ENCODE assay signal across 30 cellular contexts in the genomic region with DNA sequence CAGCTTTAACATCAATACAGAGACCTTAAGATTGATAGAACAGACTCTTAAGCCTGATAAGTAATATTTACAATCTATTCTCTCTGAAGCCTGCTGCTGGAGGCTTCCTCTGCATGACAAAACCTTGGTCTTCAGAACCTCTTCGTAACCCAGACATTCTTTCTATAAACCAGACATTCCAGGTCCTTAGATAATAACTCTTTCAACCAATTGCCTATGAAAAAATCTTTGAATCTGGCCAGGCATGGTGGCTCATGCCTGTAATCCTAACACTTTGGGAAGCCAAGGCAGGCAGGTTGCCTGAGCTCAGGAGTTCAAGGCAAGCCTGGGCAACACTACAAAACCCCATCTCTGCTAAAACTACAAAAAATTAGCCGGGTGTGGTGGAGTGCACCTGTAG.
DNase-seq lines count a peak whose midpoint lies in the region; ATAC-seq, FAIRE-seq and TF ChIP-seq lines count a peak whose summit lies in the region.
"Had no signal": no experiment of that assay in that cellular context is flagged by ENCODE, and none has a peak within 500 bp of the region (broad histone marks: within the 10 kb centered on the region; RNA-seq: fewer than 3 reads in every experiment).

No MANE protein-coding gene starts in this region.

- H3F3A ChIP-seq in GM23248 (ENCODE audit: insufficient read depth) (peaks cover 34% of the 10 kb centered on the region), smooth muscle cell (ENCODE audit: low read depth) (peaks cover 32% of the 10 kb centered on the region)

- intact Hi-C loops in activated CD4-positive, alpha-beta T cell treated with anti-CD3 and anti-CD28 coated beads, Interleukin-2, amount 10 ng/mL, durations not matched to agents 24 days and 14 days (cut with micrococcal nuclease) = loop anchor here (10.0 kb wide), 1 partner anchor 408 kb away; no protein-coding TSS in a partner anchor

- H2AFZ ChIP-seq in GM23248 (no peak overlapping the region), astrocyte (ENCODE audit: low read depth, low read length) (no peak overlapping the region), smooth muscle cell (ENCODE audit: low read depth) (no peak overlapping the region)

- peak overlapping the region; percentile 96 for H3K27ac Mint-ChIP-seq in astrocyte (ENCODE audit: unreplicated experiment)
- H3K27ac Mint-ChIP-seq in glutamatergic neuron (ENCODE audit: unreplicated experiment) = peak overlapping the region; percentile 90
- H3K27ac Mint-ChIP-seq in activated CD4-positive, alpha-beta T cell treated with anti-CD3 and anti-CD28 coated beads, Interleukin-2, amount 10 ng/mL, durations not matched to agents 24 days and 14 days = no peak overlapping the region
- H3K27ac Mint-ChIP-seq: B cell; CD8-positive, alpha-beta T cell had no signal

- H3K4me3 ChIP-seq in GM23248 (no peak overlapping the region), astrocyte (ENCODE audit: insufficient read depth, low read depth, low read length) (no peak overlapping the region), smooth muscle cell (no peak overlapping the region)
- H3K4me3 ChIP-seq: HAP-1, Peyer's patch had no signal

- peak; percentile 29 for DNase-seq in GM23248
- peak; percentile 91 for DNase-seq in astrocyte (ENCODE audit: low read depth)
- DNase-seq in glutamatergic neuron = no peak
- DNase-seq in smooth muscle cell (lab: John Stamatoyannopoulos, UW; ENCODE audit: unreplicated experiment) = no peak
- DNase-seq in activated CD4-positive, alpha-beta T cell treated with anti-CD3 and anti-CD28 coated beads, Interleukin-2, amount 10 ng/mL, durations not matched to agents 24 days and 14 days = no peak
- no peak for DNase-seq in glomerular visceral epithelial cell (ENCODE audit: extremely low spot score)
- no peak for DNase-seq in ecto neural progenitor cell (ENCODE audit: low spot score)
- DNase-seq: Caco-2; CD8-positive, alpha-beta T cell; DMS79 treated with DMSO at 0.1 percent for 48 hours; GOT3; NCI-H1048; NCI-H1417 treated with DMSO at 0.1 percent for 48 hours; NCI-H187; NCI-H2081 treated with DMSO at 0.1 percent for 48 hours; NCI-H2171; NCI-H226; NCI-H510A; NCI-H69; OCI-M1; Peyer's patch; SIG-M5; SK-N-SH; SW 1271 had no signal

- no peak overlapping the region for H3K4me2 ChIP-seq in GM23248 (ENCODE audit: unreplicated experiment)
- H3K4me2 ChIP-seq in astrocyte (ENCODE audit: low read length) = no peak overlapping the region
- H3K4me2 ChIP-seq in smooth muscle cell = no peak overlapping the region
- H3K4me2 ChIP-seq: SK-N-SH had no signal

- H3K36me3 ChIP-seq in GM23248 (ENCODE audit: low read depth) = no peaks in the 10 kb centered on the region
- no peaks in the 10 kb centered on the region for H3K36me3 ChIP-seq in astrocyte (ENCODE audit: insufficient read depth, low read length)
- H3K36me3 ChIP-seq in smooth muscle cell (ENCODE audit: low read depth) = no peaks in the 10 kb centered on the region
- H3K36me3 ChIP-seq: HAP-1, Peyer's patch had no signal

- H3K9me3 ChIP-seq in GM23248 (ENCODE audit: low read depth) = no peaks in the 10 kb centered on the region
- H3K9me3 ChIP-seq in astrocyte (ENCODE audit: insufficient read depth, low read depth, low read length) = no peaks in the 10 kb centered on the region
- H3K9me3 ChIP-seq in smooth muscle cell (replicated peaks; ENCODE audit: low read depth) = no peaks in the 10 kb centered on the region
- H3K9me3 ChIP-seq: Caco-2, HAP-1, Peyer's patch, SK-N-SH had no signal

- no peaks in the 10 kb centered on the region for H3K9me2 ChIP-seq in GM23248 (ENCODE audit: insufficient read depth)
- H3K9me2 ChIP-seq: SK-N-SH had no signal

- 89% methylated on average over 2 of the region's 2 CpGs for WGBS in GM23248 (ENCODE audit: low coverage in 1 of 2, low lambda C conversion rate in 2 of 2, missing lambda C conversion rate in 2 of 2), 2 experiments
- 53% methylated on average over 2 of the region's 2 CpGs for WGBS in smooth muscle cell (ENCODE audit: low lambda C conversion rate)

- H3K27me3 Mint-ChIP-seq in astrocyte (ENCODE audit: low read depth, unreplicated experiment) = no peaks in the 10 kb centered on the region
- H3K27me3 Mint-ChIP-seq in glutamatergic neuron (ENCODE audit: unreplicated experiment) = peaks cover 12% of the 10 kb centered on the region
- peaks cover 7% of the 10 kb centered on the region for H3K27me3 Mint-ChIP-seq in activated CD4-positive, alpha-beta T cell treated with anti-CD3 and anti-CD28 coated beads, Interleukin-2, amount 10 ng/mL, durations not matched to agents 24 days and 14 days

- H3K79me2 ChIP-seq in GM23248 (ENCODE audit: insufficient read depth) (no peaks in the 10 kb centered on the region), astrocyte (ENCODE audit: insufficient read depth, low read length) (no peaks in the 10 kb centered on the region), smooth muscle cell (ENCODE audit: low read depth) (no peaks in the 10 kb centered on the region)

- H3K36me3 Mint-ChIP-seq in astrocyte (ENCODE audit: low read depth, unreplicated experiment) (no peaks in the 10 kb centered on the region), glutamatergic neuron (ENCODE audit: unreplicated experiment) (peaks cover 7% of the 10 kb centered on the region)
- no peaks in the 10 kb centered on the region for H3K36me3 Mint-ChIP-seq in activated CD4-positive, alpha-beta T cell treated with anti-CD3 and anti-CD28 coated beads, Interleukin-2, amount 10 ng/mL, durations not matched to agents 24 days and 14 days (ENCODE audit: low read depth)
- H3K36me3 Mint-ChIP-seq: CD8-positive, alpha-beta T cell had no signal

- H3K4me1 ChIP-seq in GM23248 (ENCODE audit: insufficient read depth) (peaks cover 57% of the 10 kb centered on the region), astrocyte (ENCODE audit: insufficient read depth, low read length) (peaks cover 46% of the 10 kb centered on the region), smooth muscle cell (ENCODE audit: low read depth) (peaks cover 14% of the 10 kb centered on the region)
- H3K4me1 ChIP-seq: HAP-1, Peyer's patch had no signal

- H3K9me3 Mint-ChIP-seq in astrocyte (ENCODE audit: unreplicated experiment) (no peaks in the 10 kb centered on the region), glutamatergic neuron (ENCODE audit: unreplicated experiment) (peaks cover 2% of the 10 kb centered on the region)
- no peaks in the 10 kb centered on the region for H3K9me3 Mint-ChIP-seq in activated CD4-positive, alpha-beta T cell treated with anti-CD3 and anti-CD28 coated beads, Interleukin-2, amount 10 ng/mL, durations not matched to agents 24 days and 14 days
- H3K9me3 Mint-ChIP-seq: CD8-positive, alpha-beta T cell had no signal

- H4K20me1 ChIP-seq in GM23248 (ENCODE audit: insufficient read depth) (no peaks in the 10 kb centered on the region), astrocyte (ENCODE audit: insufficient read depth, low read length) (no peaks in the 10 kb centered on the region), smooth muscle cell (ENCODE audit: low read depth) (no peaks in the 10 kb centered on the region)

- H3K4me3 Mint-ChIP-seq in astrocyte (ENCODE audit: unreplicated experiment) (no peak overlapping the region), glutamatergic neuron (ENCODE audit: unreplicated experiment) (no peak overlapping the region)
- no peak overlapping the region for H3K4me3 Mint-ChIP-seq in activated CD4-positive, alpha-beta T cell treated with anti-CD3 and anti-CD28 coated beads, Interleukin-2, amount 10 ng/mL, durations not matched to agents 24 days and 14 days
- H3K4me3 Mint-ChIP-seq: B cell; CD8-positive, alpha-beta T cell had no signal

- no peak for TF ChIP-seq CTCF in astrocyte (IDR thresholded peaks at IDR 0.05; ENCODE audit: insufficient read depth, low read depth, low read length)
- no peak for TF ChIP-seq CTCF in glutamatergic neuron (IDR thresholded peaks at IDR 0.05; ENCODE audit: partially characterized antibody, unreplicated experiment)
- TF ChIP-seq CTCF in smooth muscle cell (IDR thresholded peaks at IDR 0.05; ENCODE audit: borderline replicate concordance, insufficient read depth, poor library complexity, severe bottlenecking) = no peak

- no peaks in the 10 kb centered on the region for H3K27me3 ChIP-seq in GM23248 (replicated peaks; ENCODE audit: insufficient read depth)
- H3K27me3 ChIP-seq in astrocyte (ENCODE audit: insufficient read depth, low read length) = no peaks in the 10 kb centered on the region
- H3K27me3 ChIP-seq in smooth muscle cell (ENCODE audit: low read depth) = no peaks in the 10 kb centered on the region
- H3K27me3 ChIP-seq: Peyer's patch had no signal

- peaks cover 73% of the 10 kb centered on the region for H3K4me1 Mint-ChIP-seq in astrocyte (ENCODE audit: low read depth, unreplicated experiment)
- H3K4me1 Mint-ChIP-seq in glutamatergic neuron (ENCODE audit: low read depth, unreplicated experiment) = peaks cover 44% of the 10 kb centered on the region
- no peaks in the 10 kb centered on the region for H3K4me1 Mint-ChIP-seq in activated CD4-positive, alpha-beta T cell treated with anti-CD3 and anti-CD28 coated beads, Interleukin-2, amount 10 ng/mL, durations not matched to agents 24 days and 14 days
- H3K4me1 Mint-ChIP-seq: B cell had no signal

- no peak overlapping the region for H3K27ac ChIP-seq in GM23248
- peak overlapping the region; percentile 56 for H3K27ac ChIP-seq in astrocyte (ENCODE audit: low read depth, low read length)
- peak overlapping the region; percentile 99 for H3K27ac ChIP-seq in smooth muscle cell (ENCODE audit: low read depth)
- H3K27ac ChIP-seq: C4-2B, HL-60, Peyer's patch had no signal

- H3K9ac ChIP-seq in GM23248 (no peak overlapping the region), astrocyte (ENCODE audit: low read length) (peak overlapping the region; percentile 21), smooth muscle cell (ENCODE audit: low read depth) (peak overlapping the region; percentile 25)
- H3K9ac ChIP-seq: SK-N-SH had no signal

- in situ Hi-C loops in GM23248 (cut with MboI) = no loop called here

- FAIRE-seq in astrocyte (lab: Jason Lieb, UNC) = no peak
- FAIRE-seq: A204.1 had no signal

- ATAC-seq in HG02852 (IDR thresholded peaks at IDR 0.05; ENCODE audit: unreplicated experiment) = no peak
- ATAC-seq: CD8-positive, alpha-beta T cell had no signal

Comparison
In these comparisons a context has a peak if more than half of its experiments do, and no peak if none do; other contexts are left out.
1. DNase-seq: peak in GM23248 (single experiment) and astrocyte (single experiment); none in glutamatergic neuron (single experiment), smooth muscle cell (single experiment), activated CD4-positive, alpha-beta T cell treated with anti-CD3 and anti-CD28 coated beads, Interleukin-2, amount 10 ng/mL, durations not matched to agents 24 days and 14 days (single experiment), glomerular visceral epithelial cell (single experiment) and ecto neural progenitor cell (single experiment).